ENCODE assay signal across 8 cellular contexts in genomic region chr5:63963080-63963735, GRCh38. TPM values are rescaled to one million over a fixed set of nuclear protein-coding genes. Genes with fewer than 3 reads are reported as not detected.
A peak's percentile ranks its signal among the peaks of the same experiment; 100 is the strongest.
DNase-seq lines count a peak whose midpoint lies in the region; ATAC-seq, FAIRE-seq and TF ChIP-seq lines count a peak whose summit lies in the region.

No MANE protein-coding gene starts in this region.

- H3K27me3 ChIP-seq in neuronal stem cell (ENCODE audit: control insufficient read depth in 3 of 3, insufficient read depth in 3 of 3, low read depth in 1 of 3, low read length in 3 of 3) = peaks cover 11 to 41% (median 31%) of the 10 kb centered on the region in 3 experiments
- H3K27me3 ChIP-seq in CD4-positive, alpha-beta T cell (ENCODE audit: control insufficient read depth, insufficient read depth, low read length) = peaks cover 31% of the 10 kb centered on the region

- POLR2A ChIA-PET in CD4-positive, alpha-beta T cell (lab: Charles Lee) = no interaction called here

- H3K18ac ChIP-seq in neuronal stem cell (ENCODE audit: low read length) = no peak overlapping the region

- DNase-seq in stimulated activated CD4-positive, alpha-beta T cell treated with anti-CD3 and anti-CD28 coated beads, Interleukin-4, amount 100 ng/mL, for 24 hours = peak; percentile 19
- DNase-seq in stimulated activated CD4-positive, alpha-beta T cell treated with anti-CD3 and anti-CD28 coated beads, Interleukin-4, amount 100 ng/mL, for 4 hours = no peak
- DNase-seq in H54 (ENCODE audit: insufficient read length, low spot score) (peak; percentile 14), SHP77 (lab: John Stamatoyannopoulos, UW) (peak; percentile 42 to 48), epithelial cell of proximal tubule (ENCODE audit: low read depth) (peak; percentile 29), neuronal stem cell (ENCODE audit: low spot score) (peak; percentile 82)
- DNase-seq in CD4-positive, alpha-beta T cell = no peak

- H3K27me3 Mint-ChIP-seq in CD4-positive, alpha-beta T cell = peaks cover 42% of the 10 kb centered on the region

- no peaks in the 10 kb centered on the region for H3K79me1 ChIP-seq in neuronal stem cell (ENCODE audit: low read depth, low read length)

- no peak overlapping the region for H3K4me3 ChIP-seq in epithelial cell of proximal tubule (ENCODE audit: low read depth, low read length)
- H3K4me3 ChIP-seq in neuronal stem cell (ENCODE audit: low read length in 2 of 2) = no peak overlapping the region

- no peak for TF ChIP-seq POLR2A in H54 (IDR thresholded peaks at IDR 0.05; ENCODE audit: low read depth, low read length)

- no peak overlapping the region for H3K23ac ChIP-seq in neuronal stem cell (ENCODE audit: low read depth, low read length, poor library complexity)

- intact Hi-C loops in CD4-positive, alpha-beta T cell (cut with DNase I, micrococcal nuclease) = loop anchor here in 1 of 2 experiments (10.0 kb wide), 1 partner anchor 1518 kb away; no protein-coding TSS in a partner anchor

- H3K9ac ChIP-seq in neuronal stem cell (ENCODE audit: low read depth, low read length, poor library complexity) = no peak overlapping the region

- FAIRE-seq in H54 (lab: Jason Lieb, UNC) = no peak

- WGBS in neuronal stem cell (ENCODE audit: extremely low coverage in 2 of 2, insufficient read length in 2 of 2, insufficient replicate concordance in 1 of 2), 2 donors = no CpG with 5 or more reads among the region's 6 CpGs

- no peak for ATAC-seq in CD4-positive, alpha-beta T cell (ENCODE audit: poor library complexity)

- no peak overlapping the region for H4K91ac ChIP-seq in neuronal stem cell (ENCODE audit: low read depth, low read length, poor library complexity)

- H3K36me3 ChIP-seq in neuronal stem cell (replicated peaks in 1 of 2; ENCODE audit: control insufficient read depth in 2 of 2, insufficient read depth in 2 of 2, low read length in 2 of 2) = no peaks in the 10 kb centered on the region

- H3K4me1 ChIP-seq in neuronal stem cell (ENCODE audit: control insufficient read depth in 2 of 2, insufficient read depth in 1 of 2, low read depth in 1 of 2, low read length in 2 of 2) = peaks cover 0 to 6% of the 10 kb centered on the region in 2 donors

- no peak overlapping the region for H2BK120ac ChIP-seq in neuronal stem cell (ENCODE audit: low read depth, low read length)

- no peaks in the 10 kb centered on the region for H3K4me1 Mint-ChIP-seq in CD4-positive, alpha-beta T cell (ENCODE audit: low read depth)

- no peak overlapping the region for H2BK15ac ChIP-seq in neuronal stem cell (ENCODE audit: low read length)

- no peak overlapping the region for H2AFZ ChIP-seq in neuronal stem cell (ENCODE audit: low read length)

- H3K36me3 Mint-ChIP-seq in CD4-positive, alpha-beta T cell (ENCODE audit: low read depth) = no peaks in the 10 kb centered on the region

- H4K8ac ChIP-seq in neuronal stem cell (ENCODE audit: low read depth, low read length) = no peak overlapping the region

- H3K14ac ChIP-seq in neuronal stem cell (ENCODE audit: low read length) = no peak overlapping the region

- peaks cover 0 to 8% of the 10 kb centered on the region in 2 donors for H3K9me3 ChIP-seq in neuronal stem cell (replicated peaks in 1 of 2; ENCODE audit: control insufficient read depth in 2 of 2, insufficient read depth in 1 of 2, low read depth in 1 of 2, low read length in 2 of 2)
- no peaks in the 10 kb centered on the region for H3K9me3 ChIP-seq in CD4-positive, alpha-beta T cell (ENCODE audit: control insufficient read depth, low read length)

- no peak overlapping the region for H3K27ac Mint-ChIP-seq in CD4-positive, alpha-beta T cell

- H2BK12ac ChIP-seq in neuronal stem cell (ENCODE audit: low read length) = no peak overlapping the region

- H3K27ac ChIP-seq in neuronal stem cell (replicated peaks; ENCODE audit: low read length) = no peak overlapping the region
- no peak overlapping the region for H3K27ac ChIP-seq in CD4-positive, alpha-beta T cell (ENCODE audit: low read depth, low read length)

- H3K9me3 Mint-ChIP-seq in CD4-positive, alpha-beta T cell = peaks cover 3% of the 10 kb centered on the region

- no peak overlapping the region for H3K4me3 Mint-ChIP-seq in CD4-positive, alpha-beta T cell

- no peak overlapping the region for H3K4ac ChIP-seq in neuronal stem cell (ENCODE audit: low read length)

- H2AK5ac ChIP-seq in neuronal stem cell (ENCODE audit: low read depth, low read length) = no peak overlapping the region

- H2BK5ac ChIP-seq in neuronal stem cell (ENCODE audit: low read length) = no peak overlapping the region

- TF ChIP-seq CTCF in LNCAP (IDR thresholded peaks at IDR 0.05) (peak; percentile 77), epithelial cell of proximal tubule (conservative IDR thresholded peaks at IDR 0.05; ENCODE audit: low read depth, low read length) (peak; percentile 92)
- TF ChIP-seq CTCF in CD4-positive, alpha-beta T cell (IDR thresholded peaks at IDR 0.05) = no peak

- CTCF ChIA-PET in CD4-positive, alpha-beta T cell (lab: Charles Lee) = no interaction called here

- H3K4me2 ChIP-seq in neuronal stem cell (ENCODE audit: insufficient read depth, low read length, poor library complexity, severe bottlenecking) = no peak overlapping the region

RNA-seq across cellular contexts. Expression of gene HTR1A, which starts 1.0 kb away (rescaled TPM):
- not detected in 2 replicates for total RNA-seq in epithelial cell of proximal tubule
- not detected for polyA plus RNA-seq in neuronal stem cell (2013, experiment 1 of 2)
- polyA plus RNA-seq in neuronal stem cell (2013, experiment 2 of 2) = not detected
- total RNA-seq in CD4-positive, alpha-beta T cell = not detected

Comparison
In these comparisons a context has a peak if more than half of its experiments do, and no peak if none do; other contexts are left out.
1. DNase-seq: peak in stimulated activated CD4-positive, alpha-beta T cell treated with anti-CD3 and anti-CD28 coated beads, Interleukin-4, amount 100 ng/mL, for 24 hours (single experiment), H54 (single experiment), SHP77 (2 of 2), epithelial cell of proximal tubule (single experiment) and neuronal stem cell (single experiment); none in stimulated activated CD4-positive, alpha-beta T cell treated with anti-CD3 and anti-CD28 coated beads, Interleukin-4, amount 100 ng/mL, for 4 hours (0 of 2) and CD4-positive, alpha-beta T cell (0 of 10).